Comparison of ENCODE assay signal across 1 cellular context in the genomic region with DNA sequence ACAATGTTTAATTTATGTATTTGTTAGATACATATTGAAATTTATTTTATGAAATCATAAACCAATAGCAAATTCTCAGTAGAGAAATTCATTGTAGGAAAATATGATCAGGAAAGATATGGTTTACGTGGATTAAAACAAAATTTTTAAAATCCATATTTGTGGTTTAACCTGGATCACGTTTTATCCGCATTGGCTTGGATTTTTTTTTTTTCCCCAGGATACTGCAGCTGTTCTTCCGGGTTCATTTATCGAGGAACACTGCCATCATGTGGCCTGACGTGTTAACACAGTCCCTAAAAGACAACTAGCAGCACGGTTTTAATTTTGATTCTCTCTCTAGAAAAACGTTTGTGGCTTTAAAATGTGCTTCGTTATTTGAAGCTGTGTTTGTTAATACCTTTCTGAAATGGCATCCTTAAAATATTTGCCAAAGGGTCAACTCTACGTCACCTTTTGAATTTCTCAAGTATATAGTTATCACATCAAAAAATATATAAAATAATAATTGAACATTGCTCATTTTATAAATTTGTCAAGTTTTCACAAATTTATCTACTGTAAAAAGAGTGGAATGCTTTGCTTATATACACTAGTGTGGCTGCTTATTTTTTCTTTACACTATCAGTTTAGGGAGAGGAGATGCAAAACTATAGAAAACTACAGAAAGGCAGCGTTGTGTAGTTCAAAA.
TF ChIP-seq lines count a peak whose summit lies in the region.

No MANE protein-coding gene starts in this region.

TF ChIP-seq in GM12878, 131 proteins besides CTCF, POLR2A, EP300 and RAD21:
- 0 out of 4 replicates have a peak, but pooled peaks of 1 of the 2 experiments have one; percentile 56 for TF ChIP-seq IKZF2 (IDR thresholded peaks at IDR 0.05)
- TF ChIP-seq CBX5 (IDR thresholded peaks at IDR 0.05; ENCODE audit: low read depth), result no peak
- no peak for TF ChIP-seq ESRRA (IDR thresholded peaks at IDR 0.05; ENCODE audit: low read length)
- 0 out of 3 replicates have a peak, but pooled peaks have one; percentile 17 for TF ChIP-seq POU2F2 (IDR thresholded peaks at IDR 0.05; ENCODE audit: borderline replicate concordance, low read depth, low read length)
- TF ChIP-seq SKIL (IDR thresholded peaks at IDR 0.05; ENCODE audit: low read depth, poor library complexity, severe bottlenecking), result peak; percentile 27
- no peak for TF ChIP-seq RFX5 (IDR thresholded peaks at IDR 0.05; ENCODE audit: low read depth, low read length)
- TF ChIP-seq ZNF384 (IDR thresholded peaks at IDR 0.05; ENCODE audit: borderline replicate concordance, low read depth, low read length), result peak; percentile 95
- TF ChIP-seq MYC (IDR thresholded peaks at IDR 0.05; ENCODE audit: insufficient read depth, insufficient read length, insufficient replicate concordance, low read length, severe bottlenecking), result no peak
- TF ChIP-seq ATF3 (IDR thresholded peaks at IDR 0.05; ENCODE audit: borderline replicate concordance, extremely low read depth, low read depth, low read length), result no peak
- no peak for TF ChIP-seq KLF5 (IDR thresholded peaks at IDR 0.05; ENCODE audit: partially characterized antibody)
- TF ChIP-seq IRF4 (IDR thresholded peaks at IDR 0.05; ENCODE audit: low read depth, low read length), result no peak
- TF ChIP-seq BHLHE40 (IDR thresholded peaks at IDR 0.05; ENCODE audit: borderline replicate concordance in 1 of 2, low read depth in 2 of 2, low read length in 1 of 2), result peak; percentile 77 to 79; a peak in 3 of 4 replicates
- TF ChIP-seq CHD2 (IDR thresholded peaks at IDR 0.05; ENCODE audit: borderline replicate concordance, low read depth, low read length), result no peak
- no peak for TF ChIP-seq SREBF1 (IDR thresholded peaks at IDR 0.05; ENCODE audit: low read length)
- no peak for TF ChIP-seq ZBED1 (IDR thresholded peaks at IDR 0.05; ENCODE audit: borderline replicate concordance)
- peak; percentile 49; the same call in 1 of the 2 replicates for TF ChIP-seq TCF12 (IDR thresholded peaks at IDR 0.05; ENCODE audit: low read depth, low read length)
- no peak for TF ChIP-seq PBX3 (IDR thresholded peaks at IDR 0.05; ENCODE audit: insufficient replicate concordance, low read depth, low read length)
- no peak for TF ChIP-seq STAT1 (conservative IDR thresholded peaks at IDR 0.05)
- peak; percentile 32; the same call in 1 of the 2 replicates for TF ChIP-seq RUNX3 (IDR thresholded peaks at IDR 0.05; ENCODE audit: low read length)
- TF ChIP-seq ZNF592 (IDR thresholded peaks at IDR 0.05), result no peak
- TF ChIP-seq, protein P1, sequence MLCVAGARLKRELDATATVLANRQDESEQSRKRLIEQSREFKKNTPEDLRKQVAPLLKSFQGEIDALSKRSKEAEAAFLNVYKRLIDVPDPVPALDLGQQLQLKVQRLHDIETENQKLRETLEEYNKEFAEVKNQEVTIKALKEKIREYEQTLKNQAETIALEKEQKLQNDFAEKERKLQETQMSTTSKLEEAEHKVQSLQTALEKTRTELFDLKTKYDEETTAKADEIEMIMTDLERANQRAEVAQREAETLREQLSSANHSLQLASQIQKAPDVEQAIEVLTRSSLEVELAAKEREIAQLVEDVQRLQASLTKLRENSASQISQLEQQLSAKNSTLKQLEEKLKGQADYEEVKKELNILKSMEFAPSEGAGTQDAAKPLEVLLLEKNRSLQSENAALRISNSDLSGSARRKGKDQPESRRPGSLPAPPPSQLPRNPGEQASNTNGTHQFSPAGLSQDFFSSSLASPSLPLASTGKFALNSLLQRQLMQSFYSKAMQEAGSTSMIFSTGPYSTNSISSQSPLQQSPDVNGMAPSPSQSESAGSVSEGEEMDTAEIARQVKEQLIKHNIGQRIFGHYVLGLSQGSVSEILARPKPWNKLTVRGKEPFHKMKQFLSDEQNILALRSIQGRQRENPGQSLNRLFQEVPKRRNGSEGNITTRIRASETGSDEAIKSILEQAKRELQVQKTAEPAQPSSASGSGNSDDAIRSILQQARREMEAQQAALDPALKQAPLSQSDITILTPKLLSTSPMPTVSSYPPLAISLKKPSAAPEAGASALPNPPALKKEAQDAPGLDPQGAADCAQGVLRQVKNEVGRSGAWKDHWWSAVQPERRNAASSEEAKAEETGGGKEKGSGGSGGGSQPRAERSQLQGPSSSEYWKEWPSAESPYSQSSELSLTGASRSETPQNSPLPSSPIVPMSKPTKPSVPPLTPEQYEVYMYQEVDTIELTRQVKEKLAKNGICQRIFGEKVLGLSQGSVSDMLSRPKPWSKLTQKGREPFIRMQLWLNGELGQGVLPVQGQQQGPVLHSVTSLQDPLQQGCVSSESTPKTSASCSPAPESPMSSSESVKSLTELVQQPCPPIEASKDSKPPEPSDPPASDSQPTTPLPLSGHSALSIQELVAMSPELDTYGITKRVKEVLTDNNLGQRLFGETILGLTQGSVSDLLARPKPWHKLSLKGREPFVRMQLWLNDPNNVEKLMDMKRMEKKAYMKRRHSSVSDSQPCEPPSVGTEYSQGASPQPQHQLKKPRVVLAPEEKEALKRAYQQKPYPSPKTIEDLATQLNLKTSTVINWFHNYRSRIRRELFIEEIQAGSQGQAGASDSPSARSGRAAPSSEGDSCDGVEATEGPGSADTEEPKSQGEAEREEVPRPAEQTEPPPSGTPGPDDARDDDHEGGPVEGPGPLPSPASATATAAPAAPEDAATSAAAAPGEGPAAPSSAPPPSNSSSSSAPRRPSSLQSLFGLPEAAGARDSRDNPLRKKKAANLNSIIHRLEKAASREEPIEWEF (IDR thresholded peaks at IDR 0.05; ENCODE audit: insufficient replicate concordance, low read depth, low read length), result no peak
- no peak for TF ChIP-seq MEF2A (IDR thresholded peaks at IDR 0.05; ENCODE audit: insufficient read depth, low read depth, low read length)
- no peak for TF ChIP-seq NFYA (IDR thresholded peaks at IDR 0.05; ENCODE audit: borderline replicate concordance, low read depth, low read length)
- TF ChIP-seq YY1 (IDR thresholded peaks at IDR 0.05; ENCODE audit: low read depth, low read length), result 0 out of 2 replicates have a peak, but pooled peaks have one; percentile 50
- TF ChIP-seq ZNF687 (IDR thresholded peaks at IDR 0.05), result no peak
- TF ChIP-seq PAX8 (IDR thresholded peaks at IDR 0.05), result no peak
- TF ChIP-seq SMC3 (IDR thresholded peaks at IDR 0.05; ENCODE audit: borderline replicate concordance, low read length), result peak; percentile 90
